21 cellular contexts compared by ENCODE assay signal in the genomic region with DNA sequence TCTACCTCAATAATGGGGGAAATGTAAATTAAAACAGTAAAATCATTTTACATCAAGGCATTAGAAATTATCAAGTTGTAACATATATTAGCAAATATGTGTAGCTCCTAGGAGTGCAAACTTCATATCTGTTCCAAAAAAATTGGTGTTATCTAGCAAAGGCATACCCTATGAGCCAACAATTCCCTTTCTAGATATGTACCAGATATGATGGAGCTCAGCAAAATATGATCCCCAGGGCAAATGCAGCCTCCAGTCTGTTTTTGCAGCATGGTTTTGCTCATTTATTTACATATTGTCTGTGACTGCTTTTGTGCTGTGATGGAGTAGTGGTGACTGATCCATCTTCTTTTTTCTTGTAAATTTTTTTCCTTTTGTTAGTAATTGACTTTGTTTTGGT. TPM values are rescaled to one million over a fixed set of nuclear protein-coding genes. Genes with fewer than 3 reads are reported as not detected.
DNase-seq lines count a peak whose midpoint lies in the region; ATAC-seq and TF ChIP-seq lines count a peak whose summit lies in the region.
"Had no signal": no experiment of that assay in that cellular context is flagged by ENCODE, and none has a peak within 500 bp of the region (broad histone marks: within the 10 kb centered on the region; RNA-seq: fewer than 3 reads in every experiment).

No MANE protein-coding gene starts in this region.

- no peaks in the 10 kb centered on the region for H3K9me3 ChIP-seq in OCI-LY3 (ENCODE audit: insufficient read depth, low read length)
- H3K9me3 ChIP-seq in CD4-positive, alpha-beta T cell (ENCODE audit: control insufficient read depth, low read length), result no peaks in the 10 kb centered on the region
- H3K9me3 ChIP-seq: MG63 had no signal

- no peak overlapping the region for H3K9ac ChIP-seq in OCI-LY3 (ENCODE audit: low read length)
- H3K9ac ChIP-seq: GM23248 had no signal

- H3K27me3 ChIP-seq in OCI-LY3 (ENCODE audit: low read depth, low read length) (no peaks in the 10 kb centered on the region), dorsolateral prefrontal cortex (no peaks in the 10 kb centered on the region)
- no peaks in the 10 kb centered on the region for H3K27me3 ChIP-seq in CD4-positive, alpha-beta T cell (ENCODE audit: control insufficient read depth, insufficient read depth, low read length)
- H3K27me3 ChIP-seq: MG63 had no signal

- peaks cover 13% of the 10 kb centered on the region for H3K36me3 ChIP-seq in OCI-LY3 (replicated peaks; ENCODE audit: low read depth, low read length)
- H3K36me3 ChIP-seq: MG63 had no signal

- no peak overlapping the region for H3K4me3 Mint-ChIP-seq in T-helper 1 cell treated with Interleukin-12 subunit alpha and Interleukin-12 subunit beta and Interleukin-4 antibody, amounts not matched to agents 30 μg/mL and 1 μg/mL, for 36 hours
- H3K4me3 Mint-ChIP-seq in activated T-helper 1 cell treated with anti-CD3 and anti-CD28 coated beads, Interleukin-12 subunit alpha, Interleukin-12 subunit beta, Interleukin-2, Interleukin-4 antibody, amounts not matched to agents 30 ng/mL and 10 ng/mL and 1 ng/mL, durations not matched to agents 14 hours and 24 hours and 36 hours, result no peak overlapping the region
- no peak overlapping the region for H3K4me3 Mint-ChIP-seq in CD4-positive, alpha-beta T cell
- H3K4me3 Mint-ChIP-seq: CD14-positive monocyte had no signal

- peak overlapping the region; percentile 8 for H3K27ac Mint-ChIP-seq in T-helper 1 cell treated with Interleukin-12 subunit alpha and Interleukin-12 subunit beta and Interleukin-4 antibody, amounts not matched to agents 30 μg/mL and 1 μg/mL, for 36 hours
- peak overlapping the region; percentile 6 for H3K27ac Mint-ChIP-seq in activated T-helper 1 cell treated with anti-CD3 and anti-CD28 coated beads, Interleukin-12 subunit alpha, Interleukin-12 subunit beta, Interleukin-2, Interleukin-4 antibody, amounts not matched to agents 30 ng/mL and 10 ng/mL and 1 ng/mL, durations not matched to agents 14 hours and 24 hours and 36 hours
- no peak overlapping the region for H3K27ac Mint-ChIP-seq in CD4-positive, alpha-beta T cell

- no peak for DNase-seq in T-helper 1 cell
- no peak for DNase-seq in activated T-helper 1 cell treated with anti-CD3 and anti-CD28 coated beads, Interleukin-12 subunit alpha, Interleukin-12 subunit beta, Interleukin-2, Interleukin-4 antibody, amounts not matched to agents 30 ng/mL and 10 ng/mL and 1 ng/mL, durations not matched to agents 14 hours and 24 hours and 36 hours (ENCODE audit: low spot score)
- no peak for DNase-seq in T-helper 9 cell
- no peak for DNase-seq in NCI-H2227 treated with DMSO at 0.1 percent for 48 hours (lab: John Stamatoyannopoulos, UW)
- no peak for DNase-seq in CD4-positive, alpha-beta T cell
- no peak for DNase-seq in dorsolateral prefrontal cortex
- DNase-seq: EL, GF-D8, GM23248, MG63, NCI-H1048, NCI-H1417 treated with DMSO at 0.1 percent for 48 hours, NCI-H187, NCI-H2107, NCI-H226, NCI-H510A treated with DMSO at 0.1 percent for 48 hours, NCI-H774, SHP77 had no signal

- intact Hi-C loops in activated T-helper 1 cell treated with anti-CD3 and anti-CD28 coated beads, Interleukin-12 subunit alpha, Interleukin-12 subunit beta, Interleukin-2, Interleukin-4 antibody, amounts not matched to agents 30 ng/mL and 10 ng/mL and 1 ng/mL, durations not matched to agents 14 hours and 24 hours and 36 hours (cut with micrococcal nuclease), result no loop called here
- intact Hi-C loops in CD4-positive, alpha-beta T cell (cut with DNase I, micrococcal nuclease), result no loop called here
- intact Hi-C loops in dorsolateral prefrontal cortex (cut with DNase I), result no loop called here

- H3K4me1 ChIP-seq in OCI-LY3 (ENCODE audit: low read length), result peaks cover 43% of the 10 kb centered on the region

- H4K20me1 ChIP-seq in OCI-LY3 (ENCODE audit: insufficient read depth, low read length), result no peaks in the 10 kb centered on the region

- peaks cover 16% of the 10 kb centered on the region for H3K4me1 Mint-ChIP-seq in T-helper 1 cell treated with Interleukin-12 subunit alpha and Interleukin-12 subunit beta and Interleukin-4 antibody, amounts not matched to agents 30 μg/mL and 1 μg/mL, for 36 hours (ENCODE audit: low read depth)
- H3K4me1 Mint-ChIP-seq in activated T-helper 1 cell treated with anti-CD3 and anti-CD28 coated beads, Interleukin-12 subunit alpha, Interleukin-12 subunit beta, Interleukin-2, Interleukin-4 antibody, amounts not matched to agents 30 ng/mL and 10 ng/mL and 1 ng/mL, durations not matched to agents 14 hours and 24 hours and 36 hours (ENCODE audit: low read depth), result peaks cover 27% of the 10 kb centered on the region
- H3K4me1 Mint-ChIP-seq in CD4-positive, alpha-beta T cell (ENCODE audit: low read depth), result peaks cover 4% of the 10 kb centered on the region

- H3K4me3 ChIP-seq in OCI-LY3 (ENCODE audit: low read length) (no peak overlapping the region), dorsolateral prefrontal cortex (no peak overlapping the region)
- H3K4me3 ChIP-seq: GM23248, MG63 had no signal

- H3K27ac ChIP-seq in OCI-LY3 (ENCODE audit: low read length), result peak overlapping the region; percentile 11; the same call in 1 of the 2 replicates
- H3K27ac ChIP-seq in CD4-positive, alpha-beta T cell (ENCODE audit: low read depth, low read length), result no peak overlapping the region
- H3K27ac ChIP-seq in dorsolateral prefrontal cortex, result no peak overlapping the region
- H3K27ac ChIP-seq: GM23248 had no signal

- H3K79me2 ChIP-seq in OCI-LY3 (ENCODE audit: low read length), result no peaks in the 10 kb centered on the region

- ATAC-seq in CD4-positive, alpha-beta T cell (ENCODE audit: poor library complexity), result no peak

- CTCF ChIA-PET in CD4-positive, alpha-beta T cell (lab: Charles Lee), result no interaction called here

- no peak overlapping the region for H3K4me2 ChIP-seq in OCI-LY3 (ENCODE audit: low read length)

- no peaks in the 10 kb centered on the region for H3K27me3 Mint-ChIP-seq in T-helper 1 cell treated with Interleukin-12 subunit alpha and Interleukin-12 subunit beta and Interleukin-4 antibody, amounts not matched to agents 30 μg/mL and 1 μg/mL, for 36 hours (ENCODE audit: low read depth)
- H3K27me3 Mint-ChIP-seq in activated T-helper 1 cell treated with anti-CD3 and anti-CD28 coated beads, Interleukin-12 subunit alpha, Interleukin-12 subunit beta, Interleukin-2, Interleukin-4 antibody, amounts not matched to agents 30 ng/mL and 10 ng/mL and 1 ng/mL, durations not matched to agents 14 hours and 24 hours and 36 hours (ENCODE audit: insufficient read depth), result no peaks in the 10 kb centered on the region
- H3K27me3 Mint-ChIP-seq in CD4-positive, alpha-beta T cell, result no peaks in the 10 kb centered on the region

- H3K9me3 Mint-ChIP-seq in T-helper 1 cell treated with Interleukin-12 subunit alpha and Interleukin-12 subunit beta and Interleukin-4 antibody, amounts not matched to agents 30 μg/mL and 1 μg/mL, for 36 hours, result no peaks in the 10 kb centered on the region
- no peaks in the 10 kb centered on the region for H3K9me3 Mint-ChIP-seq in activated T-helper 1 cell treated with anti-CD3 and anti-CD28 coated beads, Interleukin-12 subunit alpha, Interleukin-12 subunit beta, Interleukin-2, Interleukin-4 antibody, amounts not matched to agents 30 ng/mL and 10 ng/mL and 1 ng/mL, durations not matched to agents 14 hours and 24 hours and 36 hours
- H3K9me3 Mint-ChIP-seq in CD4-positive, alpha-beta T cell, result no peaks in the 10 kb centered on the region
- H3K9me3 Mint-ChIP-seq: CD14-positive monocyte had no signal

- H3K36me3 Mint-ChIP-seq in T-helper 1 cell treated with Interleukin-12 subunit alpha and Interleukin-12 subunit beta and Interleukin-4 antibody, amounts not matched to agents 30 μg/mL and 1 μg/mL, for 36 hours (ENCODE audit: low read depth), result peaks cover 25% of the 10 kb centered on the region
- H3K36me3 Mint-ChIP-seq in activated T-helper 1 cell treated with anti-CD3 and anti-CD28 coated beads, Interleukin-12 subunit alpha, Interleukin-12 subunit beta, Interleukin-2, Interleukin-4 antibody, amounts not matched to agents 30 ng/mL and 10 ng/mL and 1 ng/mL, durations not matched to agents 14 hours and 24 hours and 36 hours (ENCODE audit: low read depth), result peaks cover 15% of the 10 kb centered on the region
- H3K36me3 Mint-ChIP-seq in CD4-positive, alpha-beta T cell (ENCODE audit: low read depth), result peaks cover 80% of the 10 kb centered on the region

- TF ChIP-seq CTCF in OCI-LY3 (IDR thresholded peaks at IDR 0.05; ENCODE audit: low read depth, low read length) (no peak), dorsolateral prefrontal cortex (IDR thresholded peaks at IDR 0.05 in 54 of 56, conservative IDR thresholded peaks at IDR 0.05 in 2 of 56; ENCODE audit: low read depth in 1 of 56, partially characterized antibody in 56 of 56) (no peak)
- no peak for TF ChIP-seq CTCF in CD4-positive, alpha-beta T cell (IDR thresholded peaks at IDR 0.05)

- POLR2A ChIA-PET in CD4-positive, alpha-beta T cell (lab: Charles Lee), result no interaction called here

- no peak overlapping the region for H2AFZ ChIP-seq in OCI-LY3 (ENCODE audit: low read depth, low read length)
- H2AFZ ChIP-seq: GM23248 had no signal

RNA-seq across cellular contexts. Expression of gene CEP135, which starts 41.0 kb away (rescaled TPM):
- total RNA-seq in activated T-helper 1 cell treated with anti-CD3 and anti-CD28 coated beads, Interleukin-12 subunit alpha, Interleukin-12 subunit beta, Interleukin-2, Interleukin-4 antibody, amounts not matched to agents 30 ng/mL and 10 ng/mL and 1 ng/mL, durations not matched to agents 14 hours and 24 hours and 36 hours, result 19.3 and 19.9 TPM in 2 replicates
- total RNA-seq in CD4-positive, alpha-beta T cell, result 10 to 100 TPM; 19.6 to 21.0 TPM
- 10 to 100 TPM in 2 of 120 experiments, 1 to 10 TPM in 118; 3.8 to 10.7 (median 6.2) TPM for total RNA-seq in dorsolateral prefrontal cortex
